Comparison of ENCODE assay signal across 16 cellular contexts in genomic region chr17:3626831-3627565, GRCh38.
"Had no signal": no experiment of that assay in that cellular context is flagged by ENCODE, and none has a peak within 500 bp of the region (broad histone marks: within the 10 kb centered on the region; RNA-seq: fewer than 3 reads in every experiment).

No MANE protein-coding gene starts in this region.

- ATAC-seq: activated CD4-positive, alpha-beta T cell treated with anti-CD3 and anti-CD28 coated beads for 36 hours; psoas muscle had no signal

- H3K27ac ChIP-seq: ascending aorta, colonic mucosa, epithelial cell of prostate, psoas muscle, VCaP had no signal

- DNase-seq: activated CD4-positive, alpha-beta memory T cell treated with anti-CD3 and anti-CD28 coated beads, Interleukin-2, amount 10 ng/mL, durations not matched to agents 7 days and 5 days; activated CD4-positive, alpha-beta T cell treated with anti-CD3 and anti-CD28 coated beads for 36 hours; activated naive CD4-positive, alpha-beta T cell; activated T-cell treated with anti-CD3 and anti-CD28 coated beads, Interleukin-2, amount 50 U/mL, for 48 hours; caudate nucleus; colonic mucosa; effector memory CD4-positive, alpha-beta T cell; occipital lobe; psoas muscle; stimulated activated CD4-positive, alpha-beta T cell treated with anti-CD3 and anti-CD28 coated beads, Interleukin-4, amount 100 ng/mL, for 1 hour; stimulated activated CD8-positive, alpha-beta memory T cell treated with anti-CD3 and anti-CD28 coated beads, Interleukin-4, amount 100 ng/mL, for 48 hours; T-helper 1 cell had no signal

- H3K4me3 ChIP-seq: ascending aorta, colonic mucosa, psoas muscle, testis had no signal

- H3K4me1 ChIP-seq: ascending aorta, colonic mucosa, psoas muscle had no signal

- H3K9me3 ChIP-seq: ascending aorta, colonic mucosa, psoas muscle, testis had no signal

- H3K27me3 ChIP-seq: ascending aorta, colonic mucosa, testis had no signal
